In genomic region chr17:37177234-37177633, GRCh38 we compare ENCODE assay signal across 12 cellular contexts.
DNase-seq lines count a peak whose midpoint lies in the region; ATAC-seq and TF ChIP-seq lines count a peak whose summit lies in the region.
"Had no signal": no experiment of that assay in that cellular context is flagged by ENCODE, and none has a peak within 500 bp of the region (broad histone marks: within the 10 kb centered on the region; RNA-seq: fewer than 3 reads in every experiment).

No MANE protein-coding gene starts in this region.

- H3K4me3 ChIP-seq in esophagus squamous epithelium = no peak overlapping the region
- H3K4me3 ChIP-seq in testis = no peak overlapping the region
- H3K4me3 ChIP-seq: GM23248, Peyer's patch had no signal

- H3K9me3 ChIP-seq in esophagus squamous epithelium (no peaks in the 10 kb centered on the region), testis (no peaks in the 10 kb centered on the region)
- H3K9me3 ChIP-seq: Peyer's patch had no signal

- TF ChIP-seq CTCF in esophagus squamous epithelium (IDR thresholded peaks at IDR 0.05) = no peak
- TF ChIP-seq CTCF in testis (IDR thresholded peaks at IDR 0.05) = no peak

- DNase-seq in NCI-H1105 treated with DMSO at 0.1 percent for 48 hours (lab: John Stamatoyannopoulos, UW) = peak; percentile 73
- DNase-seq in NCI-H526 treated with DMSO at 0.1 percent for 48 hours (lab: John Stamatoyannopoulos, UW) = peak; percentile 90
- no peak for DNase-seq in esophagus squamous epithelium (lab: John Stamatoyannopoulos, UW)
- no peak for DNase-seq in sciatic nerve (ENCODE audit: low spot score)
- no peak for DNase-seq in testis
- DNase-seq in left colon = no peak
- DNase-seq: activated gamma-delta T cell, immature natural killer cell, Peyer's patch, T1000 had no signal

- TF ChIP-seq POLR2A in esophagus squamous epithelium (IDR thresholded peaks at IDR 0.05) (no peak), testis (IDR thresholded peaks at IDR 0.05) (no peak)

- H3K27me3 ChIP-seq in esophagus squamous epithelium = no peaks in the 10 kb centered on the region
- H3K27me3 ChIP-seq in testis = no peaks in the 10 kb centered on the region
- H3K27me3 ChIP-seq: Peyer's patch had no signal

- H3K4me1 ChIP-seq in esophagus squamous epithelium (peaks cover 0 to 39% (median 0%) of the 10 kb centered on the region in 3 donors), testis (no peaks in the 10 kb centered on the region)
- H3K4me1 ChIP-seq: Peyer's patch had no signal

- ATAC-seq in sciatic nerve = peak; percentile 39
- no peak for ATAC-seq in HG03196 (IDR thresholded peaks at IDR 0.05; ENCODE audit: unreplicated experiment)
- no peak for ATAC-seq in left colon

- 33 to 48% methylated on average over 4 of the region's 4 CpGs for WGBS in esophagus squamous epithelium, 2 donors
- 61 to 62% methylated on average over 4 of the region's 4 CpGs for WGBS in testis, 2 donors

- intact Hi-C loops in esophagus squamous epithelium (cut with DNase I) (no loop called here), sciatic nerve (cut with DNase I) (no loop called here), testis (cut with DNase I; ENCODE audit: low total_unique reads) (no loop called here), left colon (cut with DNase I, micrococcal nuclease) (no loop called here)

- H3K36me3 ChIP-seq in esophagus squamous epithelium = peaks cover 0 to 67% (median 0%) of the 10 kb centered on the region in 3 donors
- no peaks in the 10 kb centered on the region for H3K36me3 ChIP-seq in testis (ENCODE audit: low read depth, missing control alignments)

- peak overlapping the region; percentile 28 to 47 (median 38) for H3K27ac ChIP-seq in esophagus squamous epithelium
- H3K27ac ChIP-seq in testis = no peak overlapping the region
- H3K27ac ChIP-seq: GM23248, Peyer's patch had no signal

Comparison
In these comparisons a context has a peak if more than half of its experiments do, and no peak if none do; other contexts are left out.
1. DNase-seq: peak in NCI-H1105 treated with DMSO at 0.1 percent for 48 hours (single experiment) and NCI-H526 treated with DMSO at 0.1 percent for 48 hours (single experiment); none in esophagus squamous epithelium (single experiment), sciatic nerve (single experiment), testis (single experiment) and left colon (0 of 2).
2. H3K27ac ChIP-seq: peak in esophagus squamous epithelium (4 of 4); none in testis (0 of 2).